In genomic region chr6:157943964-157944283, GRCh38 we compare ENCODE assay signal across 28 cellular contexts.
"Had no signal": no experiment of that assay in that cellular context is flagged by ENCODE, and none has a peak within 500 bp of the region (broad histone marks: within the 10 kb centered on the region; RNA-seq: fewer than 3 reads in every experiment).

No MANE protein-coding gene starts in this region.

- DNase-seq: activated CD4-positive, alpha-beta memory T cell treated with anti-CD3 and anti-CD28 coated beads for 36 hours; activated CD4-positive, alpha-beta T cell treated with anti-CD3 and anti-CD28 coated beads, Interleukin-2, amount 10 ng/mL, durations not matched to agents 24 days and 14 days; activated CD4-positive, CD25-positive, alpha-beta regulatory T cell treated with anti-CD3 and anti-CD28 coated beads, Interleukin-2, amount 50 U/mL, for 72 hours; activated naive CD4-positive, alpha-beta T cell treated with Interleukin-2 at 50 U/mL for 16 hours; activated T-cell treated with anti-CD3 and anti-CD28 coated beads, Interleukin-2, amount 50 U/mL, for 4 hours; anterior cingulate cortex; colonic mucosa; effector memory CD8-positive, alpha-beta T cell; foreskin melanocyte; left ventricle myocardium inferior; mesendoderm; retina; sigmoid colon; small intestine; stimulated activated CD4-positive, alpha-beta T cell treated with anti-CD3 and anti-CD28 coated beads, Interleukin-4, amount 100 ng/mL, for 24 hours; stomach; T-helper 17 cell; T1000; WERI-Rb-1 had no signal

- H3K4me1 ChIP-seq: colonic mucosa, left ventricle myocardium inferior, sigmoid colon, stomach, suprapubic skin had no signal

- H3K4me3 Mint-ChIP-seq: activated CD4-positive, alpha-beta memory T cell treated with anti-CD3 and anti-CD28 coated beads for 36 hours; activated T-cell treated with anti-CD3 and anti-CD28 coated beads, Interleukin-2, amount 50 U/mL, for 4 hours; effector memory CD8-positive, alpha-beta T cell; natural killer cell treated with Interleukin-12 subunit alpha and Interleukin-12 subunit beta and Interleukin-15 and Interleukin-18, amount 100 ng/mL, for 72 hours; stimulated activated memory B cell treated with anti-CD40 and anti-IgM and Interleukin-4, amounts not matched to agents 10 μg/mL and 1 μg/mL and 100 μg/mL, for 72 hours; T-helper 17 cell had no signal

- ATAC-seq: activated T-cell treated with anti-CD3 and anti-CD28 coated beads, Interleukin-2, amount 50 U/mL, for 4 hours; effector memory CD8-positive, alpha-beta T cell; natural killer cell treated with Interleukin-12 subunit alpha and Interleukin-12 subunit beta and Interleukin-15 and Interleukin-18, amount 100 ng/mL, for 72 hours; SK-N-SH treated with all-trans-retinoic acid at 6 μM for 48 hours; stimulated activated memory B cell treated with anti-CD40 and anti-IgM and Interleukin-4, amounts not matched to agents 10 μg/mL and 1 μg/mL and 100 μg/mL, for 72 hours; T-helper 17 cell had no signal

- H3K4me3 ChIP-seq: colonic mucosa, esophagus muscularis mucosa, left ventricle myocardium inferior, lung, sigmoid colon, stomach, suprapubic skin, tibial nerve had no signal

- H3K9me3 ChIP-seq: colonic mucosa, esophagus muscularis mucosa, left ventricle myocardium inferior, neutrophil, sigmoid colon, stomach, suprapubic skin had no signal

- H3K9me3 Mint-ChIP-seq: activated CD4-positive, alpha-beta T cell treated with anti-CD3 and anti-CD28 coated beads, Interleukin-2, amount 10 ng/mL, durations not matched to agents 24 days and 14 days; activated T-helper 2 cell treated with anti-CD3 and anti-CD28 coated beads, Interferon-gamma antibody, Interleukin-2, Interleukin-4, amounts not matched to agents 10 μg/mL and 5 μg/mL and 100 μg/mL, durations not matched to agents 14 hours and 24 hours and 36 hours; effector memory CD8-positive, alpha-beta T cell; natural killer cell treated with Interleukin-12 subunit alpha and Interleukin-12 subunit beta and Interleukin-15 and Interleukin-18, amount 100 ng/mL, for 72 hours had no signal

- H3K27ac ChIP-seq: colonic mucosa, esophagus muscularis mucosa, left ventricle myocardium inferior, neutrophil, sigmoid colon, stomach, suprapubic skin, WERI-Rb-1 had no signal

- H3K36me3 ChIP-seq: colonic mucosa, neutrophil had no signal

- H3K27me3 ChIP-seq: colonic mucosa, esophagus muscularis mucosa, neutrophil, sigmoid colon, stomach, suprapubic skin, tibial nerve had no signal

- H3K27ac Mint-ChIP-seq: effector memory CD8-positive, alpha-beta T cell; natural killer cell treated with Interleukin-12 subunit alpha and Interleukin-12 subunit beta and Interleukin-15 and Interleukin-18, amount 100 ng/mL, for 72 hours; stimulated activated memory B cell treated with anti-CD40 and anti-IgM and Interleukin-4, amounts not matched to agents 10 μg/mL and 1 μg/mL and 100 μg/mL, for 72 hours had no signal

- H3K27me3 Mint-ChIP-seq: activated CD4-positive, alpha-beta memory T cell treated with anti-CD3 and anti-CD28 coated beads for 36 hours; activated CD4-positive, alpha-beta T cell treated with anti-CD3 and anti-CD28 coated beads, Interleukin-2, amount 10 ng/mL, durations not matched to agents 24 days and 14 days; stimulated activated memory B cell treated with anti-CD40 and anti-IgM and Interleukin-4, amounts not matched to agents 10 μg/mL and 1 μg/mL and 100 μg/mL, for 72 hours; T-helper 17 cell had no signal
